ENCODE assay signal across 23 cellular contexts in the genomic region with DNA sequence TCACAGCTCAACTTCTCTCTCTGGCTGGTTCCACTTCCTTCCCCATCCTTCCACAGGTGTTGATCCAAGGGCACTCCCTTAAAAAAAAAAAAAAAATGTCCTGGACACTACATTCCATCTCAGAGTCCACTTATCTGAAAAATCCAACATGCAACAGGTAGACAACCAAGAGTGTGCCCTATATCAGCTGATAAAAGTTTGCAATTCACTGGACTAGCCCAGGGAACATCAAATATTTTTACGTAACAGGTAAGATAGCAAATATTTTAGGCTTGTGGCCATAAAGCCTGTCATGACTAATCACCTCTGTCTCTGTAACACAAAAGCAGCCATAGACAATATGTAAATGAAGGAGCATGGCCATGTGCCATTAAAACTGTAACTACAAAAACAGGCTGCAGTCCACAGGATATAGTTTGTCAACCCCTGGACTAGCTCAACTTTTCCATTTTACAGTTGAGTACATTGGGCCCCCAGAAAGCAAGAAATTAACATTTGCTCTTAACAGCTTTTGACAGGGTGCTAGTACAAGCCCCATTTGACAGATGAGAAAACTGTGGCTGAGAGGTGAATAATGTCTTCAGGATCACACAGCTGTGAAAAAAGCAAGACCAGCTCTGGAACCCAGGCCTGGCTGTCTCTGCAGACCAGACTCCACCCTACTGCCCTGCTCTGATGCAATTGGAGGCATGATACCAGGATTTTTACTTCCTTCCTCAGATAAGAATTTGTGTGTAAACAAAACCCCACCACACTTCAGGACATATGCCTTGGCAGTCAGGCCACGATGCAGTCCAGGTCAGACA.
DNase-seq lines count a peak whose midpoint lies in the region; ATAC-seq, FAIRE-seq and TF ChIP-seq lines count a peak whose summit lies in the region.
"Had no signal": no experiment of that assay in that cellular context is flagged by ENCODE, and none has a peak within 500 bp of the region (broad histone marks: within the 10 kb centered on the region; RNA-seq: fewer than 3 reads in every experiment).

No MANE protein-coding gene starts in this region.

- no peak overlapping the region for H3K4me2 ChIP-seq in SK-N-SH
- H3K4me2 ChIP-seq: KMS-11 had no signal

- DNase-seq in MCF 10A (ENCODE audit: unreplicated experiment) (peak; percentile 50), breast epithelium (ENCODE audit: low spot score in 2 of 2) (no peak), SK-N-SH (no peak), bronchial epithelial cell (ENCODE audit: low read depth) (peak; percentile 15), upper lobe of right lung (no peak), vagina (ENCODE audit: extremely low spot score in 2 of 2) (no peak), H4 (ENCODE audit: low spot score) (no peak), right atrium auricular region (ENCODE audit: low spot score) (no peak)
- DNase-seq: 8988T; ACHN; CD4-positive, CD25-positive, alpha-beta regulatory T cell; DMS153; H7; NCI-H1105 treated with DMSO at 0.1 percent for 48 hours; NCI-H146; NCI-H1930; NCI-H2107; NCI-H446; NCI-H524 treated with DMSO at 0.1 percent for 48 hours; NCI-H774; PC-3; SHP77 had no signal

- H3K27me3 ChIP-seq in breast epithelium (no peaks in the 10 kb centered on the region), SK-N-SH (ENCODE audit: insufficient read depth) (no peaks in the 10 kb centered on the region), bronchial epithelial cell (ENCODE audit: control insufficient read depth, insufficient read depth, low read length) (no peaks in the 10 kb centered on the region), upper lobe of right lung (no peaks in the 10 kb centered on the region), vagina (no peaks in the 10 kb centered on the region), right atrium auricular region (no peaks in the 10 kb centered on the region)

- H3K4me1 ChIP-seq in breast epithelium, result no peaks in the 10 kb centered on the region
- peaks cover 0 to 48% of the 10 kb centered on the region in 2 experiments; a peak in 3 of 4 replicates for H3K4me1 ChIP-seq in SK-N-SH (ENCODE audit: control insufficient read depth in 1 of 2, insufficient read depth in 2 of 2, low read depth in 1 of 2, low read length in 1 of 2)
- peaks cover 4% of the 10 kb centered on the region for H3K4me1 ChIP-seq in upper lobe of right lung
- H3K4me1 ChIP-seq in vagina, result no peaks in the 10 kb centered on the region
- no peaks in the 10 kb centered on the region for H3K4me1 ChIP-seq in right atrium auricular region

- H3K79me2 ChIP-seq in SK-N-SH (ENCODE audit: insufficient read depth), result no peaks in the 10 kb centered on the region

- H3F3A ChIP-seq in SK-N-SH (replicated peaks; ENCODE audit: insufficient read depth), result no peaks in the 10 kb centered on the region

- FAIRE-seq in bronchial epithelial cell (lab: Jason Lieb, UNC), result no peak

- no peak overlapping the region for H2AFZ ChIP-seq in SK-N-SH (ENCODE audit: low read depth)

- POLR2A ChIA-PET in MCF 10A (lab: Yijun Ruan, JAX) (no interaction called here), SK-N-SH (lab: Yijun Ruan, JAX) (no interaction called here)

- H3K4me3 ChIP-seq in breast epithelium (no peak overlapping the region), SK-N-SH (ENCODE audit: low read depth in 2 of 2, low read length in 1 of 2) (no peak overlapping the region), bronchial epithelial cell (ENCODE audit: low read depth, low read length) (no peak overlapping the region), upper lobe of right lung (no peak overlapping the region), vagina (no peak overlapping the region), right atrium auricular region (no peak overlapping the region)

- intact Hi-C loops in MCF 10A (cut with micrococcal nuclease) (no loop called here), breast epithelium (cut with DNase I; ENCODE audit: low total_unique reads) (no loop called here), upper lobe of right lung (cut with DNase I) (no loop called here), vagina (cut with DNase I) (no loop called here)

- TF ChIP-seq POLR2A in breast epithelium (IDR thresholded peaks at IDR 0.05), result no peak
- no peak for TF ChIP-seq POLR2A in vagina (IDR thresholded peaks at IDR 0.05)

- H3K27ac ChIP-seq in breast epithelium (no peak overlapping the region), SK-N-SH (ENCODE audit: low read depth in 2 of 2, low read length in 1 of 2) (peak overlapping the region in 1 of 2 experiments; percentile 94; a peak in 2 of 4 replicates), upper lobe of right lung (no peak overlapping the region), vagina (no peak overlapping the region), right atrium auricular region (no peak overlapping the region)
- H3K27ac ChIP-seq: KMS-11 had no signal

- TF ChIP-seq EP300 in SK-N-SH (IDR thresholded peaks at IDR 0.05; ENCODE audit: borderline replicate concordance in 1 of 2, low read depth in 1 of 2, low read length in 1 of 2), result peak in 1 of 2 experiments; percentile 32; a peak in 1 of 4 replicates

- H3K27ac Mint-ChIP-seq in MCF 10A (ENCODE audit: low read depth, unreplicated experiment), result no peak overlapping the region
- H3K27ac Mint-ChIP-seq: CD4-positive, CD25-positive, alpha-beta regulatory T cell had no signal

- H3K36me3 Mint-ChIP-seq in MCF 10A (ENCODE audit: insufficient read depth, unreplicated experiment), result no peaks in the 10 kb centered on the region
- H3K36me3 Mint-ChIP-seq: CD4-positive, CD25-positive, alpha-beta regulatory T cell had no signal

- no peak for TF ChIP-seq RAD21 in SK-N-SH (IDR thresholded peaks at IDR 0.05; ENCODE audit: low read length)

- WGBS in SK-N-SH (ENCODE audit: low lambda C conversion rate), result 16% methylated on average over 2 of the region's 2 CpGs

- no peaks in the 10 kb centered on the region for H4K20me1 ChIP-seq in SK-N-SH (ENCODE audit: insufficient read depth)

- BruUV-seq in MCF 10A (replicated peaks; lab: Mats Ljungman, UMichigan), result no TSS peak

- no peaks in the 10 kb centered on the region for H3K9me3 Mint-ChIP-seq in MCF 10A (ENCODE audit: unreplicated experiment)

- H3K4me3 Mint-ChIP-seq in MCF 10A (ENCODE audit: unreplicated experiment), result no peak overlapping the region
- H3K4me3 Mint-ChIP-seq: CD4-positive, CD25-positive, alpha-beta regulatory T cell had no signal

- H3K9ac ChIP-seq in SK-N-SH, result no peak overlapping the region
- H3K9ac ChIP-seq: KMS-11 had no signal

- ATAC-seq in upper lobe of right lung, result peak; percentile 42
- ATAC-seq: PC-3 had no signal

- H3K27me3 Mint-ChIP-seq in MCF 10A (ENCODE audit: insufficient read depth, unreplicated experiment), result no peaks in the 10 kb centered on the region

- 0 out of 2 replicates have a peak, but pooled peaks cover 3% of the 10 kb centered on the region for H3K9me2 ChIP-seq in SK-N-SH

- H3K9me3 ChIP-seq in breast epithelium, result peaks cover 0 to 8% of the 10 kb centered on the region in 2 donors
- no peaks in the 10 kb centered on the region for H3K9me3 ChIP-seq in SK-N-SH
- H3K9me3 ChIP-seq in upper lobe of right lung, result no peaks in the 10 kb centered on the region
- H3K9me3 ChIP-seq in vagina, result no peaks in the 10 kb centered on the region
- H3K9me3 ChIP-seq in right atrium auricular region, result peaks cover 0 to 6% of the 10 kb centered on the region in 2 donors

- no peaks in the 10 kb centered on the region for H3K4me1 Mint-ChIP-seq in MCF 10A (ENCODE audit: insufficient read depth, unreplicated experiment)
- H3K4me1 Mint-ChIP-seq: CD4-positive, CD25-positive, alpha-beta regulatory T cell had no signal

- CTCF ChIA-PET in MCF 10A (lab: Yijun Ruan, JAX) (interaction anchor here (0.5 to 0.6 kb wide), 3 partner anchors 23 to 764 kb away, joined by 3 to 4 read pairs (median 3); no protein-coding TSS in a partner anchor), SK-N-SH (lab: Yijun Ruan, JAX) (interaction anchor here (0.7 to 1.6 kb wide), 7 partner anchors 10 to 187 kb away, joined by 3 to 4 read pairs (median 3); no protein-coding TSS in a partner anchor)

- H3K36me3 ChIP-seq in breast epithelium (no peaks in the 10 kb centered on the region), SK-N-SH (replicated peaks in 1 of 2; ENCODE audit: control insufficient read depth in 1 of 2, insufficient read depth in 2 of 2, low read length in 1 of 2) (no peaks in the 10 kb centered on the region), bronchial epithelial cell (ENCODE audit: control insufficient read depth, insufficient read depth, low read length) (no peaks in the 10 kb centered on the region), upper lobe of right lung (no peaks in the 10 kb centered on the region), vagina (no peaks in the 10 kb centered on the region), right atrium auricular region (no peaks in the 10 kb centered on the region)

- TF ChIP-seq CTCF in MCF 10A (IDR thresholded peaks at IDR 0.05; ENCODE audit: unreplicated experiment) (no peak), breast epithelium (IDR thresholded peaks at IDR 0.05) (no peak), SK-N-SH (IDR thresholded peaks at IDR 0.05) (no peak), bronchial epithelial cell (IDR thresholded peaks at IDR 0.05; ENCODE audit: insufficient read depth, low read length, severe bottlenecking) (no peak), upper lobe of right lung (IDR thresholded peaks at IDR 0.05) (no peak), vagina (IDR thresholded peaks at IDR 0.05) (no peak), right atrium auricular region (IDR thresholded peaks at IDR 0.05) (no peak)

TF ChIP-seq in SK-N-SH, 30 proteins besides CTCF, POLR2A, EP300 and RAD21:
- TF ChIP-seq SMC3 (IDR thresholded peaks at IDR 0.05; ENCODE audit: low read depth, low read length) (no peak), RCOR1 (IDR thresholded peaks at IDR 0.05; ENCODE audit: low read length) (0 out of 2 replicates have a peak, but pooled peaks have one; percentile 30), RXRA (IDR thresholded peaks at IDR 0.05; ENCODE audit: borderline replicate concordance, low read depth) (no peak), POLR2AphosphoS5 (IDR thresholded peaks at IDR 0.05; ENCODE audit: low read depth, low read length) (no peak)
- TF ChIP-seq, protein P1, sequence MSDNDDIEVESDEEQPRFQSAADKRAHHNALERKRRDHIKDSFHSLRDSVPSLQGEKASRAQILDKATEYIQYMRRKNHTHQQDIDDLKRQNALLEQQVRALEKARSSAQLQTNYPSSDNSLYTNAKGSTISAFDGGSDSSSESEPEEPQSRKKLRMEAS (IDR thresholded peaks at IDR 0.05; ENCODE audit: low read depth), result no peak
TF ChIP-seq in SK-N-SH: peak in this region for 1.

Comparison
In these comparisons a context has a peak if more than half of its experiments do, and no peak if none do; other contexts are left out.
1. DNase-seq: peak in MCF 10A (single experiment) and bronchial epithelial cell (single experiment); none in breast epithelium (0 of 2), SK-N-SH (single experiment), upper lobe of right lung (single experiment), vagina (0 of 2), H4 (single experiment) and right atrium auricular region (single experiment).